8 cellular contexts compared by ENCODE assay signal in the genomic region with DNA sequence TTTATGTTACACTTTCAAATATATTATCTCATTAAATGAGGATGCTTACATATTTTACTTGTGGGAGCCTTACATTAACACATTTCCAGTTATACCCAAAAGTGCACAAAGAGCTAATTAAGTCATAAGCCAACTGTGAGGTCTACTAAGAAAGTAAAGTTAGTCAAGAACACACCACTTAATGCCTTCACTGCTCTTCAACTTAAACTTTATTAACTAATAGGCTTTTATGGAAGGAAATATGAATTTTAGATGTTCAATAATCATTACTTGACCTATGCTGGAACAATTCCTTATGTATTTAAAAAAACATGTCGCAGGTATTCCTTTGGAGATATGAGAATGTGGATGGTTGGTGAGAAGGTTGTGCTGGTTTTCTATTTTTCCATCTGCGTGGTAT. TPM values are rescaled to one million over a fixed set of nuclear protein-coding genes. Genes with fewer than 3 reads are reported as not detected.
DNase-seq lines count a peak whose midpoint lies in the region; ATAC-seq and TF ChIP-seq lines count a peak whose summit lies in the region.
"Had no signal": no experiment of that assay in that cellular context is flagged by ENCODE, and none has a peak within 500 bp of the region (broad histone marks: within the 10 kb centered on the region; RNA-seq: fewer than 3 reads in every experiment).

No MANE protein-coding gene starts in this region.

- DNase-seq in DND-41 (no peak), osteocyte (ENCODE audit: extremely low spot score, unreplicated experiment) (no peak), NCI-H2029 treated with DMSO at 0.1 percent for 48 hours (lab: John Stamatoyannopoulos, UW) (no peak)
- DNase-seq: MG63 had no signal

- H3K4me3 ChIP-seq in DND-41 (ENCODE audit: low read depth in 1 of 2, low read length in 2 of 2): peak overlapping the region; percentile 26 to 73; a peak in 3 of 4 replicates
- H3K4me3 ChIP-seq in Loucy (ENCODE audit: low read length, poor library complexity, severe bottlenecking): peak overlapping the region; percentile 90
- peak overlapping the region; percentile 40 for H3K4me3 ChIP-seq in ectodermal cell (ENCODE audit: insufficient read depth, low read depth, low read length)

- H3K27ac ChIP-seq in DND-41 (ENCODE audit: low read length) (peak overlapping the region; percentile 99), ectodermal cell (ENCODE audit: insufficient read depth, low read depth, low read length, poor library complexity, severe bottlenecking) (no peak overlapping the region)

- no peaks in the 10 kb centered on the region for H3K9me3 Mint-ChIP-seq in osteocyte (ENCODE audit: unreplicated experiment)

- H3K4me2 ChIP-seq in DND-41 (ENCODE audit: insufficient read depth, low read length) (peak overlapping the region; percentile 74), Loucy (ENCODE audit: low read depth, low read length, poor library complexity, severe bottlenecking) (peak overlapping the region; percentile 97)

- no peak overlapping the region for H3K27ac Mint-ChIP-seq in osteocyte (ENCODE audit: unreplicated experiment)

- H3K9me2 ChIP-seq in Loucy (replicated peaks; ENCODE audit: low read depth, low read length): no peaks in the 10 kb centered on the region

- peak overlapping the region; percentile 71 for H3K4me3 Mint-ChIP-seq in osteocyte (ENCODE audit: unreplicated experiment)

- no peaks in the 10 kb centered on the region for H3K27me3 ChIP-seq in DND-41 (ENCODE audit: insufficient read depth, low read length, poor library complexity)
- no peaks in the 10 kb centered on the region for H3K27me3 ChIP-seq in Loucy (ENCODE audit: insufficient read depth, low read length, poor library complexity, severe bottlenecking)
- H3K27me3 ChIP-seq in ectodermal cell (ENCODE audit: control insufficient read depth, insufficient read depth, low read length, poor library complexity, severe bottlenecking): peaks cover 44% of the 10 kb centered on the region

- no peak for ATAC-seq in DND-41 (ENCODE audit: insufficient read depth, low read depth)
- no peak for ATAC-seq in GM21381 (IDR thresholded peaks at IDR 0.05; ENCODE audit: unreplicated experiment)
- no peak for ATAC-seq in GM21367 (IDR thresholded peaks at IDR 0.05; ENCODE audit: unreplicated experiment)

- WGBS in ectodermal cell, 2 experiments: 93 to 95% methylated on average over 2 of the region's 2 CpGs

- H3K36me3 Mint-ChIP-seq in osteocyte (ENCODE audit: unreplicated experiment): no peaks in the 10 kb centered on the region

- H3K4me1 ChIP-seq in DND-41 (ENCODE audit: insufficient read depth, low read length) (peaks cover 58% of the 10 kb centered on the region), Loucy (ENCODE audit: insufficient read depth, low read length, poor library complexity, severe bottlenecking) (peaks cover 45% of the 10 kb centered on the region), ectodermal cell (ENCODE audit: control insufficient read depth, insufficient read depth, low read length) (peaks cover 15% of the 10 kb centered on the region)

- peaks cover 7% of the 10 kb centered on the region for H3F3A ChIP-seq in Loucy (ENCODE audit: low read depth)

- H3K9me3 ChIP-seq in DND-41 (ENCODE audit: insufficient read depth, low read length, severe bottlenecking) (no peaks in the 10 kb centered on the region), Loucy (ENCODE audit: insufficient read depth, low read depth, low read length) (no peaks in the 10 kb centered on the region), ectodermal cell (ENCODE audit: control insufficient read depth, low read length) (no peaks in the 10 kb centered on the region)
- H3K9me3 ChIP-seq: MG63 had no signal

- H3K79me2 ChIP-seq in DND-41 (ENCODE audit: insufficient read depth, low read length): peaks cover 96% of the 10 kb centered on the region
- peaks cover 78% of the 10 kb centered on the region for H3K79me2 ChIP-seq in Loucy (ENCODE audit: insufficient read depth, low read length)

- no peaks in the 10 kb centered on the region for H4K20me1 ChIP-seq in DND-41 (ENCODE audit: insufficient read depth, low read length)
- H4K20me1 ChIP-seq in Loucy (ENCODE audit: insufficient read depth, low read length, poor library complexity, severe bottlenecking): peaks cover 32% of the 10 kb centered on the region

- H3K27me3 Mint-ChIP-seq in osteocyte (ENCODE audit: unreplicated experiment): peaks cover 68% of the 10 kb centered on the region

- H3K9ac ChIP-seq in DND-41 (ENCODE audit: low read depth, low read length): peak overlapping the region; percentile 70
- peak overlapping the region; percentile 88 for H3K9ac ChIP-seq in Loucy (ENCODE audit: low read depth, low read length, poor library complexity, severe bottlenecking)

- H2AFZ ChIP-seq in DND-41 (ENCODE audit: low read depth, low read length) (0 out of 2 replicates have a peak overlapping the region, but pooled peaks have one; percentile 71), Loucy (ENCODE audit: low read length) (no peak overlapping the region)

- peaks cover 45% of the 10 kb centered on the region for H3K36me3 ChIP-seq in DND-41 (ENCODE audit: insufficient read depth, low read length)
- 0 out of 2 replicates have a peak, but pooled peaks cover 3% of the 10 kb centered on the region for H3K36me3 ChIP-seq in Loucy (ENCODE audit: insufficient read depth, low read length)
- H3K36me3 ChIP-seq in ectodermal cell (ENCODE audit: control insufficient read depth, insufficient read depth, low read length): no peaks in the 10 kb centered on the region
- H3K36me3 ChIP-seq: MG63 had no signal

- TF ChIP-seq CTCF in DND-41 (IDR thresholded peaks at IDR 0.05; ENCODE audit: borderline replicate concordance, extremely low read depth, low read length, poor library complexity, severe bottlenecking) (no peak), Loucy (conservative IDR thresholded peaks at IDR 0.05; ENCODE audit: low read length) (no peak), osteocyte (IDR thresholded peaks at IDR 0.05) (no peak)

- H3K4me1 Mint-ChIP-seq in osteocyte (ENCODE audit: unreplicated experiment): peaks cover 25% of the 10 kb centered on the region

RNA-seq across cellular contexts. Expression of a gene that starts 3.4 kb away (rescaled TPM):
- polyA plus RNA-seq in ectodermal cell (2013, experiment 1 of 4): 1.4 TPM
- 0.64 TPM for polyA plus RNA-seq in ectodermal cell (2013, experiment 2 of 4)
- polyA plus RNA-seq in ectodermal cell (2013, experiment 3 of 4): 1.3 TPM
- 1.1 TPM for polyA plus RNA-seq in ectodermal cell (2013, experiment 4 of 4)
- not detected in 2 replicates for total RNA-seq in osteocyte

Comparison
In these comparisons a context has a peak if more than half of its experiments do, and no peak if none do; other contexts are left out.
1. H3K4me3 ChIP-seq: peak in every context shown above with its lines; median percentile 90 in Loucy; 50 in DND-41; 40 in ectodermal cell.